10 cellular contexts compared by ENCODE assay signal in genomic region chr16:4465977-4466779, GRCh38. TPM values are rescaled to one million over a fixed set of nuclear protein-coding genes. Genes with fewer than 3 reads are reported as not detected.
A peak's percentile ranks its signal among the peaks of the same experiment; 100 is the strongest.
DNase-seq lines count a peak whose midpoint lies in the region; ATAC-seq and TF ChIP-seq lines count a peak whose summit lies in the region.
"Had no signal": no experiment of that assay in that cellular context is flagged by ENCODE, and none has a peak within 500 bp of the region (broad histone marks: within the 10 kb centered on the region; RNA-seq: fewer than 3 reads in every experiment).

No MANE protein-coding gene starts in this region.

- POLR2A ChIA-PET in CD8-positive, alpha-beta T cell (lab: Charles Lee), result interaction anchor here (0.7 to 1.4 kb wide), 6 partner anchors 9 to 227 kb away, joined by 3 to 7 read pairs (median 4); partner anchors contain the start of genes CDIP1, HMOX2, NMRAL1 and NUDT16L1

- H3K4me3 Mint-ChIP-seq in CD8-positive, alpha-beta T cell, result peak overlapping the region; percentile 47
- peak overlapping the region; percentile 27 for H3K4me3 Mint-ChIP-seq in activated CD8-positive, alpha-beta memory T cell treated with anti-CD3 and anti-CD28 coated beads, Interleukin-2, amount 10 ng/mL, durations not matched to agents 7 days and 5 days
- H3K4me3 Mint-ChIP-seq in effector memory CD8-positive, alpha-beta T cell, result peak overlapping the region; percentile 78 to 79
- H3K4me3 Mint-ChIP-seq: stimulated activated naive B cell treated with anti-CD40 and anti-IgM and Interleukin-4, amounts not matched to agents 10 μg/mL and 1 μg/mL and 100 μg/mL, for 72 hours had no signal

- CTCF ChIA-PET in CD8-positive, alpha-beta T cell (lab: Charles Lee), result interaction anchor here (1.2 to 2.3 kb wide), 5 partner anchors 10 to 83 kb away, joined by 3 to 10 read pairs (median 5); partner anchors contain the start of gene HMOX2
- CTCF ChIA-PET in activated CD8-positive, alpha-beta memory T cell treated with anti-CD3 and anti-CD28 coated beads, Interleukin-2, amount 10 ng/mL, durations not matched to agents 7 days and 5 days (lab: Charles Lee), result interaction anchor here (0.6 to 2.8 kb wide), 9 partner anchors 10 to 191 kb away, joined by 3 to 22 read pairs (median 3); partner anchors contain the start of genes HMOX2, MGRN1 and NMRAL1

- intact Hi-C loops in CD8-positive, alpha-beta T cell (cut with DNase I, micrococcal nuclease), result no loop called here

- peaks cover 63% of the 10 kb centered on the region for H3K36me3 Mint-ChIP-seq in CD8-positive, alpha-beta T cell
- peaks cover 31% of the 10 kb centered on the region for H3K36me3 Mint-ChIP-seq in activated CD8-positive, alpha-beta memory T cell treated with anti-CD3 and anti-CD28 coated beads, Interleukin-2, amount 10 ng/mL, durations not matched to agents 7 days and 5 days
- H3K36me3 Mint-ChIP-seq in effector memory CD8-positive, alpha-beta T cell (ENCODE audit: insufficient read depth), result peaks cover 62% of the 10 kb centered on the region

- no peak for TF ChIP-seq CTCF in CD8-positive, alpha-beta T cell (IDR thresholded peaks at IDR 0.05)
- TF ChIP-seq CTCF in GM13977 (IDR thresholded peaks at IDR 0.05; ENCODE audit: extremely low read depth, insufficient read depth, missing control alignments), result no peak
- no peak for TF ChIP-seq CTCF in brain microvascular endothelial cell (IDR thresholded peaks at IDR 0.05; ENCODE audit: low read depth, low read length, missing control alignments)

- peak; percentile 92 for ATAC-seq in CD8-positive, alpha-beta T cell
- ATAC-seq in activated CD8-positive, alpha-beta memory T cell treated with anti-CD3 and anti-CD28 coated beads, Interleukin-2, amount 10 ng/mL, durations not matched to agents 7 days and 5 days, result peak; percentile 98
- ATAC-seq in effector memory CD8-positive, alpha-beta T cell (replicated peaks), result peak; percentile 97
- ATAC-seq in HG02798 (IDR thresholded peaks at IDR 0.05; ENCODE audit: poor library complexity, unreplicated experiment) (no peak), GM21367 (IDR thresholded peaks at IDR 0.05; ENCODE audit: unreplicated experiment) (no peak)
- ATAC-seq: stimulated activated naive B cell treated with anti-CD40 and anti-IgM and Interleukin-4, amounts not matched to agents 10 μg/mL and 1 μg/mL and 100 μg/mL, for 72 hours had no signal

- H3K27me3 Mint-ChIP-seq in CD8-positive, alpha-beta T cell (ENCODE audit: low read depth), result no peaks in the 10 kb centered on the region
- no peaks in the 10 kb centered on the region for H3K27me3 Mint-ChIP-seq in activated CD8-positive, alpha-beta memory T cell treated with anti-CD3 and anti-CD28 coated beads, Interleukin-2, amount 10 ng/mL, durations not matched to agents 7 days and 5 days
- no peaks in the 10 kb centered on the region for H3K27me3 Mint-ChIP-seq in effector memory CD8-positive, alpha-beta T cell
- H3K27me3 Mint-ChIP-seq: stimulated activated naive B cell treated with anti-CD40 and anti-IgM and Interleukin-4, amounts not matched to agents 10 μg/mL and 1 μg/mL and 100 μg/mL, for 72 hours had no signal

- peak; percentile 47 to 78 (median 62) for DNase-seq in CD8-positive, alpha-beta T cell
- DNase-seq in activated CD8-positive, alpha-beta memory T cell treated with anti-CD3 and anti-CD28 coated beads, Interleukin-2, amount 10 ng/mL, durations not matched to agents 7 days and 5 days, result peak; percentile 94
- peak; percentile 76 to 77 (median 76) for DNase-seq in effector memory CD8-positive, alpha-beta T cell
- DNase-seq in stimulated activated CD4-positive, alpha-beta T cell treated with anti-CD3 and anti-CD28 coated beads, Interleukin-1b, Interleukin-23, amount 100 ng/mL, for 4 hours (ENCODE audit: low read depth in 2 of 2), result peak; percentile 18 to 31
- DNase-seq in GM13977 (ENCODE audit: low spot score) (no peak), brain microvascular endothelial cell (no peak)
- DNase-seq: IMR-90; stimulated activated naive B cell treated with anti-CD40 and anti-IgM and Interleukin-4, amounts not matched to agents 10 μg/mL and 1 μg/mL and 100 μg/mL, for 72 hours had no signal

- H3K9me3 ChIP-seq in CD8-positive, alpha-beta T cell (ENCODE audit: low read length), result no peaks in the 10 kb centered on the region

- H3K4me1 Mint-ChIP-seq in CD8-positive, alpha-beta T cell (ENCODE audit: low read depth), result peaks cover 18% of the 10 kb centered on the region
- H3K4me1 Mint-ChIP-seq in activated CD8-positive, alpha-beta memory T cell treated with anti-CD3 and anti-CD28 coated beads, Interleukin-2, amount 10 ng/mL, durations not matched to agents 7 days and 5 days, result peaks cover 29% of the 10 kb centered on the region
- H3K4me1 Mint-ChIP-seq in effector memory CD8-positive, alpha-beta T cell (ENCODE audit: low read depth in 2 of 2), result peaks cover 20 to 29% of the 10 kb centered on the region in 2 donors

- peak overlapping the region; percentile 36 for H3K27ac ChIP-seq in CD8-positive, alpha-beta T cell (ENCODE audit: low read depth, low read length)
- no peak overlapping the region for H3K27ac ChIP-seq in brain microvascular endothelial cell

- no peaks in the 10 kb centered on the region for H3K27me3 ChIP-seq in CD8-positive, alpha-beta T cell (ENCODE audit: insufficient read depth, low read length)
- no peaks in the 10 kb centered on the region for H3K27me3 ChIP-seq in brain microvascular endothelial cell (replicated peaks)

- H3K36me3 ChIP-seq in CD8-positive, alpha-beta T cell (ENCODE audit: insufficient read depth, low read length), result peaks cover 32% of the 10 kb centered on the region
- peaks cover 17% of the 10 kb centered on the region for H3K36me3 ChIP-seq in brain microvascular endothelial cell (replicated peaks)

- peaks cover 18% of the 10 kb centered on the region for H3K4me1 ChIP-seq in CD8-positive, alpha-beta T cell (ENCODE audit: insufficient read depth, low read length)

- in situ Hi-C loops in GM13977 (cut with MboI; ENCODE audit: low pct_unique_long_range_greater_than_20kb, low sequenced_read_pairs, unreplicated experiment), result no loop called here
- in situ Hi-C loops in brain microvascular endothelial cell (cut with HindIII; ENCODE audit: low pct_ligation_motif_present, low sequenced_read_pairs), result no loop called here

- H3K4me3 ChIP-seq in CD8-positive, alpha-beta T cell (ENCODE audit: low read depth, low read length), result no peak overlapping the region
- H3K4me3 ChIP-seq in brain microvascular endothelial cell (ENCODE audit: low read depth, low read length), result no peak overlapping the region

- no peaks in the 10 kb centered on the region for H3K9me3 Mint-ChIP-seq in CD8-positive, alpha-beta T cell
- no peaks in the 10 kb centered on the region for H3K9me3 Mint-ChIP-seq in activated CD8-positive, alpha-beta memory T cell treated with anti-CD3 and anti-CD28 coated beads, Interleukin-2, amount 10 ng/mL, durations not matched to agents 7 days and 5 days (ENCODE audit: low read depth)
- H3K9me3 Mint-ChIP-seq in effector memory CD8-positive, alpha-beta T cell, result no peaks in the 10 kb centered on the region
- H3K9me3 Mint-ChIP-seq: stimulated activated naive B cell treated with anti-CD40 and anti-IgM and Interleukin-4, amounts not matched to agents 10 μg/mL and 1 μg/mL and 100 μg/mL, for 72 hours had no signal

- peak overlapping the region; percentile 83 for H3K27ac Mint-ChIP-seq in CD8-positive, alpha-beta T cell
- H3K27ac Mint-ChIP-seq in activated CD8-positive, alpha-beta memory T cell treated with anti-CD3 and anti-CD28 coated beads, Interleukin-2, amount 10 ng/mL, durations not matched to agents 7 days and 5 days, result peak overlapping the region; percentile 91
- H3K27ac Mint-ChIP-seq in effector memory CD8-positive, alpha-beta T cell, result peak overlapping the region; percentile 96
- H3K27ac Mint-ChIP-seq: stimulated activated naive B cell treated with anti-CD40 and anti-IgM and Interleukin-4, amounts not matched to agents 10 μg/mL and 1 μg/mL and 100 μg/mL, for 72 hours had no signal

RNA-seq across cellular contexts. Expression of gene NMRAL1, which starts 8.2 kb away (rescaled TPM):
- total RNA-seq in CD8-positive, alpha-beta T cell, result 10 to 100 TPM; 30.5 to 31.8 TPM
- total RNA-seq in activated CD8-positive, alpha-beta memory T cell treated with anti-CD3 and anti-CD28 coated beads, Interleukin-2, amount 10 ng/mL, durations not matched to agents 7 days and 5 days, result 10 to 100 TPM; 52.5 to 72.5 TPM

RNA-seq across cellular contexts. Expression of gene HMOX2, which starts 10.0 kb away (rescaled TPM):
- total RNA-seq in CD8-positive, alpha-beta T cell, result 10 to 100 TPM; 31.7 to 36.4 TPM
- total RNA-seq in activated CD8-positive, alpha-beta memory T cell treated with anti-CD3 and anti-CD28 coated beads, Interleukin-2, amount 10 ng/mL, durations not matched to agents 7 days and 5 days, result 100 to 1,000 TPM in 1 of 2 experiments, 10 to 100 TPM in 1; 96.5 to 103 TPM

RNA-seq across cellular contexts. Expression of gene DNAJA3, which starts 40.5 kb away (rescaled TPM):
- 10 to 100 TPM; 13.8 to 17.4 TPM for total RNA-seq in CD8-positive, alpha-beta T cell
- 10 to 100 TPM; 64.0 to 68.7 TPM for total RNA-seq in activated CD8-positive, alpha-beta memory T cell treated with anti-CD3 and anti-CD28 coated beads, Interleukin-2, amount 10 ng/mL, durations not matched to agents 7 days and 5 days

RNA-seq across cellular contexts. Expression of gene CORO7, which starts 49.8 kb away (rescaled TPM):
- total RNA-seq in CD8-positive, alpha-beta T cell, result 100 to 1,000 TPM; 950 to 991 TPM
- 100 to 1,000 TPM; 142 to 246 TPM for total RNA-seq in activated CD8-positive, alpha-beta memory T cell treated with anti-CD3 and anti-CD28 coated beads, Interleukin-2, amount 10 ng/mL, durations not matched to agents 7 days and 5 days

Comparison
In these comparisons a context has a peak if more than half of its experiments do, and no peak if none do; other contexts are left out.
1. ATAC-seq: peak in CD8-positive, alpha-beta T cell (single experiment), activated CD8-positive, alpha-beta memory T cell treated with anti-CD3 and anti-CD28 coated beads, Interleukin-2, amount 10 ng/mL, durations not matched to agents 7 days and 5 days (single experiment) and effector memory CD8-positive, alpha-beta T cell (single experiment); none in HG02798 (single experiment) and GM21367 (single experiment).
2. DNase-seq: peak in CD8-positive, alpha-beta T cell (7 of 7), activated CD8-positive, alpha-beta memory T cell treated with anti-CD3 and anti-CD28 coated beads, Interleukin-2, amount 10 ng/mL, durations not matched to agents 7 days and 5 days (single experiment), effector memory CD8-positive, alpha-beta T cell (3 of 3) and stimulated activated CD4-positive, alpha-beta T cell treated with anti-CD3 and anti-CD28 coated beads, Interleukin-1b, Interleukin-23, amount 100 ng/mL, for 4 hours (2 of 2); none in GM13977 (single experiment) and brain microvascular endothelial cell (single experiment).
3. H3K4me3 Mint-ChIP-seq: peak in every context shown above with its lines; median percentile 78 in effector memory CD8-positive, alpha-beta T cell; 47 in CD8-positive, alpha-beta T cell; 27 in activated CD8-positive, alpha-beta memory T cell treated with anti-CD3 and anti-CD28 coated beads, Interleukin-2, amount 10 ng/mL, durations not matched to agents 7 days and 5 days.
4. Peak in every context shown above with its lines, with median percentiles within 50 percentile points of each other: H3K27ac Mint-ChIP-seq.